21 cellular contexts compared by ENCODE assay signal in the genomic region with DNA sequence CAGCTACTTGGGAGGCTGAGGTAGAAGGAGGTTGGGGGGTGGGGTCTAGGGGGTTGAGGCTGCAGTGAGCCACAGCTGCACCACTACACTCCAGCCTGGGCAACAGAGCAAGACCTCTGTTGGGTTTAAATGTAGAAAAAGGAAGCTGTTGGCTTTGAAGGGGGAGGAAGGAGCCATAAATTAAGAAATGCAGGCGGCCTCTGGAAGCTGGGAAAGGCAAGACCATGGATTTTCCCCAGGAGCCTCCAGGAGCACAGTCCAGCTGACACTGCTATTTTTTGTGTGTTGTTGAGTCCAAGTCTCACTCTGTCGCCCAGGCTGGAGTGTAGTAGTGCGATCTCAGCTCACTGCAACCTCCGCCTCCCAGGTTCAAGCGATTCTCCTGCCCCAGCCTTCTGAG. TPM values are rescaled to one million over a fixed set of nuclear protein-coding genes. Genes with fewer than 3 reads are reported as not detected.
DNase-seq lines count a peak whose midpoint lies in the region; ATAC-seq and TF ChIP-seq lines count a peak whose summit lies in the region.
"Had no signal": no experiment of that assay in that cellular context is flagged by ENCODE, and none has a peak within 500 bp of the region (broad histone marks: within the 10 kb centered on the region; RNA-seq: fewer than 3 reads in every experiment).

No MANE protein-coding gene starts in this region.

- no peak for TF ChIP-seq POLR2A in heart left ventricle (IDR thresholded peaks at IDR 0.05)

- H3K36me3 ChIP-seq in heart left ventricle, result peaks cover 0 to 41% (median 0%) of the 10 kb centered on the region in 9 donors
- H3K36me3 ChIP-seq: adrenal gland, cardiac muscle cell, gastrocnemius medialis had no signal

- intact Hi-C loops in Right ventricle myocardium superior (cut with DNase I) (no loop called here), heart left ventricle (cut with DNase I) (no loop called here)

- H3K36me3 Mint-ChIP-seq in IgD-negative memory B cell (peaks cover 14% of the 10 kb centered on the region), immature natural killer cell (peaks cover 15 to 37% (median 29%) of the 10 kb centered on the region in 3 donors)
- peaks cover 97% of the 10 kb centered on the region for H3K36me3 Mint-ChIP-seq in stimulated activated effector memory CD8-positive, alpha-beta T cell treated with anti-CD3 and anti-CD28 coated beads, Interleukin-12 subunit alpha, Interleukin-12 subunit beta, amount 100 ng/mL, for 72 hours

- peak overlapping the region in 2 of 4 donors; percentile 25 to 74 for H3K4me3 Mint-ChIP-seq in IgD-negative memory B cell
- peak overlapping the region; percentile 47 to 88 (median 76) for H3K4me3 Mint-ChIP-seq in immature natural killer cell
- no peak overlapping the region for H3K4me3 Mint-ChIP-seq in stimulated activated effector memory CD8-positive, alpha-beta T cell treated with anti-CD3 and anti-CD28 coated beads, Interleukin-12 subunit alpha, Interleukin-12 subunit beta, amount 100 ng/mL, for 72 hours
- H3K4me3 Mint-ChIP-seq: stimulated activated naive CD8-positive, alpha-beta T cell treated with anti-CD3 and anti-CD28 coated beads, Interleukin-15, amount 100 ng/mL, for 72 hours had no signal

- H3K4me3 ChIP-seq in heart left ventricle, result no peak overlapping the region
- H3K4me3 ChIP-seq: adrenal gland, cardiac muscle cell, gastrocnemius medialis, upper lobe of left lung had no signal

- H3K27ac Mint-ChIP-seq in IgD-negative memory B cell (peak overlapping the region; percentile 39 to 86 (median 74)), immature natural killer cell (peak overlapping the region; percentile 97 to 100 (median 98))
- peak overlapping the region; percentile 92 for H3K27ac Mint-ChIP-seq in stimulated activated effector memory CD8-positive, alpha-beta T cell treated with anti-CD3 and anti-CD28 coated beads, Interleukin-12 subunit alpha, Interleukin-12 subunit beta, amount 100 ng/mL, for 72 hours

- no peaks in the 10 kb centered on the region for H3K27me3 ChIP-seq in heart left ventricle
- H3K27me3 ChIP-seq: adrenal gland, cardiac muscle cell, gastrocnemius medialis, upper lobe of left lung had no signal

- peaks cover 0 to 35% (median 3%) of the 10 kb centered on the region in 12 donors for H3K4me1 ChIP-seq in heart left ventricle

- DNase-seq in Right ventricle myocardium superior, result no peak
- DNase-seq in heart left ventricle, result no peak
- DNase-seq in immature natural killer cell, result no peak
- DNase-seq in stimulated activated effector memory CD8-positive, alpha-beta T cell treated with anti-CD3 and anti-CD28 coated beads, Interleukin-12 subunit alpha, Interleukin-12 subunit beta, amount 100 ng/mL, for 72 hours (ENCODE audit: low spot score in 2 of 2), result no peak
- DNase-seq in NCI-H2081 treated with DMSO at 0.1 percent for 48 hours (lab: John Stamatoyannopoulos, UW), result no peak
- DNase-seq: activated CD4-positive, alpha-beta T cell treated with anti-CD3 and anti-CD28 coated beads, Interleukin-2, amount 50 U/mL, for 48 hours; activated T-cell treated with anti-CD3 and anti-CD28 coated beads, Interleukin-2, amount 50 U/mL, for 1 hour; adrenal gland; gastrocnemius medialis; NCI-H1092 treated with DMSO at 0.1 percent for 48 hours; NCI-H2029; NCI-H345; PC-3; posterior cingulate gyrus; stimulated activated CD4-positive, alpha-beta T cell treated with anti-CD3 and anti-CD28 coated beads, Interleukin-2, amount 100 ng/mL, for 24 hours; stimulated activated naive CD8-positive, alpha-beta T cell treated with anti-CD3 and anti-CD28 coated beads, Interleukin-15, amount 100 ng/mL, for 72 hours; upper lobe of left lung had no signal

- no peaks in the 10 kb centered on the region for H3K27me3 Mint-ChIP-seq in IgD-negative memory B cell
- peaks cover 28 to 41% (median 39%) of the 10 kb centered on the region in 3 donors for H3K27me3 Mint-ChIP-seq in immature natural killer cell (ENCODE audit: low read depth in 3 of 3)
- H3K27me3 Mint-ChIP-seq: stimulated activated naive CD8-positive, alpha-beta T cell treated with anti-CD3 and anti-CD28 coated beads, Interleukin-15, amount 100 ng/mL, for 72 hours had no signal

- H3K27ac ChIP-seq in heart left ventricle, result no peak overlapping the region
- H3K27ac ChIP-seq: adrenal gland, cardiac muscle cell, gastrocnemius medialis had no signal

- H3K4me1 Mint-ChIP-seq in IgD-negative memory B cell (peaks cover 35 to 47% (median 40%) of the 10 kb centered on the region in 3 donors), immature natural killer cell (peaks cover 95 to 100% of the 10 kb centered on the region in 2 donors)
- peaks cover 92% of the 10 kb centered on the region for H3K4me1 Mint-ChIP-seq in stimulated activated effector memory CD8-positive, alpha-beta T cell treated with anti-CD3 and anti-CD28 coated beads, Interleukin-12 subunit alpha, Interleukin-12 subunit beta, amount 100 ng/mL, for 72 hours

- H3K9me3 Mint-ChIP-seq in IgD-negative memory B cell (no peaks in the 10 kb centered on the region), immature natural killer cell (no peaks in the 10 kb centered on the region)
- H3K9me3 Mint-ChIP-seq in stimulated activated effector memory CD8-positive, alpha-beta T cell treated with anti-CD3 and anti-CD28 coated beads, Interleukin-12 subunit alpha, Interleukin-12 subunit beta, amount 100 ng/mL, for 72 hours, result no peaks in the 10 kb centered on the region
- H3K9me3 Mint-ChIP-seq: stimulated activated naive CD8-positive, alpha-beta T cell treated with anti-CD3 and anti-CD28 coated beads, Interleukin-15, amount 100 ng/mL, for 72 hours had no signal

- TF ChIP-seq CTCF in heart left ventricle (IDR thresholded peaks at IDR 0.05), result no peak

- no peaks in the 10 kb centered on the region for H3K9me3 ChIP-seq in heart left ventricle
- H3K9me3 ChIP-seq: adrenal gland, gastrocnemius medialis, upper lobe of left lung had no signal

- ATAC-seq in Right ventricle myocardium superior (ENCODE audit: poor library complexity) (peak; percentile 34), heart left ventricle (no peak), GM19467 (IDR thresholded peaks at IDR 0.05; ENCODE audit: unreplicated experiment) (no peak), GM19328 (IDR thresholded peaks at IDR 0.05; ENCODE audit: unreplicated experiment) (no peak)
- ATAC-seq in stimulated activated effector memory CD8-positive, alpha-beta T cell treated with anti-CD3 and anti-CD28 coated beads, Interleukin-12 subunit alpha, Interleukin-12 subunit beta, amount 100 ng/mL, for 72 hours, result no peak
- ATAC-seq: gastrocnemius medialis; PC-3; stimulated activated naive CD8-positive, alpha-beta T cell treated with anti-CD3 and anti-CD28 coated beads, Interleukin-15, amount 100 ng/mL, for 72 hours had no signal

- 78 to 85% (median 81%) methylated on average over 5 of the region's 5 CpGs for WGBS in heart left ventricle, 4 donors

RNA-seq across cellular contexts. Expression of a gene that starts 15.9 kb away (rescaled TPM):
- total RNA-seq in Right ventricle myocardium superior, result 74.3 TPM
- 100 to 1,000 TPM in 1 of 9 donors, 10 to 100 TPM in 8; 34.1 to 133 (median 54.0) TPM for total RNA-seq in heart left ventricle
- 10 to 100 TPM; 12.2 to 32.5 TPM for polyA plus RNA-seq in heart left ventricle
- 318 TPM for polyA plus RNA-seq in IgD-negative memory B cell
- 1,000 to 10,000 TPM; 1,031 to 1,827 (median 1,086) TPM for polyA plus RNA-seq in immature natural killer cell
